Comparison of ENCODE assay signal across 1 cellular context in the genomic region with DNA sequence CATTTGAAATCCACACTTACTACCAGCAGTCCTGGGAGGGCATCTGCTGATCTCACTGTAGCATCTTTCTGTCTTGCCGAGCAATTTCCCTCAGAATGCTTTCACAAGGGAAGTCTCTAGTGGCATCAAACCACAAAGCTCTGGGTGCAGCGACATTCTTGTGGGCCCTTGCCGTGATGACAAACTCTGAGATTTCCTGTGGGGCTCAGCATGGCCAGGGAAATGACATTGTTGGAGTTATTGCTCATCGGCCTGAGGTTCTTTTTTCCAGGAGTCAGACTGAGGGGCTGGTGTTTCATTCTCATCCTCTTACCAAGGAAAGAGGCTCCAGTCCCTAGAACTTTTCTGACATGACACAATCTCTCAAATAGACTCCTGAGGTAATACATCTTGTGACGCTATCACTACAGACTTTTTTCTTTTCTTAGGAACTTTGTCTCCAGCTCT.
TF ChIP-seq lines count a peak whose summit lies in the region.

No MANE protein-coding gene starts in this region.

TF ChIP-seq in HCT116, 20 proteins besides CTCF, POLR2A, EP300 and RAD21 (continued from another document):
- TF ChIP-seq, protein P1, sequence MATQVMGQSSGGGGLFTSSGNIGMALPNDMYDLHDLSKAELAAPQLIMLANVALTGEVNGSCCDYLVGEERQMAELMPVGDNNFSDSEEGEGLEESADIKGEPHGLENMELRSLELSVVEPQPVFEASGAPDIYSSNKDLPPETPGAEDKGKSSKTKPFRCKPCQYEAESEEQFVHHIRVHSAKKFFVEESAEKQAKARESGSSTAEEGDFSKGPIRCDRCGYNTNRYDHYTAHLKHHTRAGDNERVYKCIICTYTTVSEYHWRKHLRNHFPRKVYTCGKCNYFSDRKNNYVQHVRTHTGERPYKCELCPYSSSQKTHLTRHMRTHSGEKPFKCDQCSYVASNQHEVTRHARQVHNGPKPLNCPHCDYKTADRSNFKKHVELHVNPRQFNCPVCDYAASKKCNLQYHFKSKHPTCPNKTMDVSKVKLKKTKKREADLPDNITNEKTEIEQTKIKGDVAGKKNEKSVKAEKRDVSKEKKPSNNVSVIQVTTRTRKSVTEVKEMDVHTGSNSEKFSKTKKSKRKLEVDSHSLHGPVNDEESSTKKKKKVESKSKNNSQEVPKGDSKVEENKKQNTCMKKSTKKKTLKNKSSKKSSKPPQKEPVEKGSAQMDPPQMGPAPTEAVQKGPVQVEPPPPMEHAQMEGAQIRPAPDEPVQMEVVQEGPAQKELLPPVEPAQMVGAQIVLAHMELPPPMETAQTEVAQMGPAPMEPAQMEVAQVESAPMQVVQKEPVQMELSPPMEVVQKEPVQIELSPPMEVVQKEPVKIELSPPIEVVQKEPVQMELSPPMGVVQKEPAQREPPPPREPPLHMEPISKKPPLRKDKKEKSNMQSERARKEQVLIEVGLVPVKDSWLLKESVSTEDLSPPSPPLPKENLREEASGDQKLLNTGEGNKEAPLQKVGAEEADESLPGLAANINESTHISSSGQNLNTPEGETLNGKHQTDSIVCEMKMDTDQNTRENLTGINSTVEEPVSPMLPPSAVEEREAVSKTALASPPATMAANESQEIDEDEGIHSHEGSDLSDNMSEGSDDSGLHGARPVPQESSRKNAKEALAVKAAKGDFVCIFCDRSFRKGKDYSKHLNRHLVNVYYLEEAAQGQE (IDR thresholded peaks at IDR 0.05; ENCODE audit: low read depth): no peak
- TF ChIP-seq FOSL1 (IDR thresholded peaks at IDR 0.05; ENCODE audit: low read depth) (peak; percentile 61), JUND (IDR thresholded peaks at IDR 0.05) (peak; percentile 47), ZFX (IDR thresholded peaks at IDR 0.05) (no peak), TCF7L2 (IDR thresholded peaks at IDR 0.05; ENCODE audit: borderline replicate concordance, extremely low read depth, insufficient read depth, insufficient read length) (no peak), EZH2 (IDR thresholded peaks at IDR 0.05) (no peak), SIN3A (IDR thresholded peaks at IDR 0.05; ENCODE audit: low read depth) (no peak)
- TF ChIP-seq, protein P2, sequence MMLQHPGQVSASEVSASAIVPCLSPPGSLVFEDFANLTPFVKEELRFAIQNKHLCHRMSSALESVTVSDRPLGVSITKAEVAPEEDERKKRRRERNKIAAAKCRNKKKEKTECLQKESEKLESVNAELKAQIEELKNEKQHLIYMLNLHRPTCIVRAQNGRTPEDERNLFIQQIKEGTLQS (IDR thresholded peaks at IDR 0.05): no peak
- TF ChIP-seq, protein P3, sequence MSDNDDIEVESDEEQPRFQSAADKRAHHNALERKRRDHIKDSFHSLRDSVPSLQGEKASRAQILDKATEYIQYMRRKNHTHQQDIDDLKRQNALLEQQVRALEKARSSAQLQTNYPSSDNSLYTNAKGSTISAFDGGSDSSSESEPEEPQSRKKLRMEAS (IDR thresholded peaks at IDR 0.05): peak; percentile 41; the same call in 1 of the 2 replicates
